Comparison of ENCODE assay signal across 27 cellular contexts in the genomic region with DNA sequence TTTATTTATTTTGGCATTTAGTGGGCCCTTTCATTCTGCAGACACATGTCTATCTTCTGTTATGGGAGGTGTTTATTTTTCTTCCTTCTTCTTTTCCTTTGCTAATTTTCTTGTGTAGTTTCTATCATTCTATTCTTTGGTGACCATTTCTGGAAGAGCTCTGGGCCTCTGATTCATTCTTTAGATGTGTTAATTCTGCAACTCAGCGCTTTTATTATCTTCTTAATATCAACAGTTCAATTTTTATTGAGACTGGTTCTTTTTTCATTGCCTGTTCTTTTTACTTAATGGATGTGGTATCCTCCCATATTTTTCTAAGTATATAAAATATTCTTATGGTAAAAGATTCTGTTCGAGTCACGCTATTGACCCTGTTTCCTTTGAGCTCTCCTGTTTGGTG.
"Had no signal": no experiment of that assay in that cellular context is flagged by ENCODE, and none has a peak within 500 bp of the region (broad histone marks: within the 10 kb centered on the region; RNA-seq: fewer than 3 reads in every experiment).

No MANE protein-coding gene starts in this region.

- H3K36me3 ChIP-seq: esophagus squamous epithelium, gastrocnemius medialis, heart right ventricle, left lung, lower lobe of right lung had no signal

- DNase-seq: dermis blood vessel endothelial cell; dorsolateral prefrontal cortex; effector CD8-positive, alpha-beta T cell; effector memory CD8-positive, alpha-beta T cell; endodermal cell; erythroblast; esophagus squamous epithelium; foreskin fibroblast; foreskin melanocyte; gastrocnemius medialis; glutamatergic neuron; head of caudate nucleus; heart right ventricle; hippocampal formation; left cardiac atrium; left lung; left ventricle myocardium superior; lower lobe of right lung; mesenchymal stem cell; mucosa of descending colon; naive B cell had no signal

- FAIRE-seq: colon, endometrium, islet of Langerhans, keratinocyte had no signal

- H3K9me3 ChIP-seq: esophagus squamous epithelium, gastrocnemius medialis, left lung, lower lobe of right lung, mucosa of descending colon had no signal

- H3K4me3 ChIP-seq: coronary artery, dorsolateral prefrontal cortex, esophagus squamous epithelium, gastrocnemius medialis, heart right ventricle, left lung, lower lobe of right lung, mucosa of descending colon had no signal

- H3K27me3 ChIP-seq: dorsolateral prefrontal cortex, esophagus squamous epithelium, gastrocnemius medialis, heart right ventricle, left lung had no signal

- H3K27ac ChIP-seq: coronary artery, dorsolateral prefrontal cortex, epithelial cell of prostate, esophagus squamous epithelium, gastrocnemius medialis, heart right ventricle, left lung, lower lobe of right lung had no signal

- H3K4me1 ChIP-seq: gastrocnemius medialis, heart right ventricle, left lung, lower lobe of right lung had no signal

- ATAC-seq: effector memory CD8-positive, alpha-beta T cell; gastrocnemius medialis; heart right ventricle; left cardiac atrium; left lung; left ventricle myocardium superior; lower lobe of right lung; mucosa of descending colon had no signal
